Comparison of ENCODE assay signal across 1 cellular context in the genomic region with DNA sequence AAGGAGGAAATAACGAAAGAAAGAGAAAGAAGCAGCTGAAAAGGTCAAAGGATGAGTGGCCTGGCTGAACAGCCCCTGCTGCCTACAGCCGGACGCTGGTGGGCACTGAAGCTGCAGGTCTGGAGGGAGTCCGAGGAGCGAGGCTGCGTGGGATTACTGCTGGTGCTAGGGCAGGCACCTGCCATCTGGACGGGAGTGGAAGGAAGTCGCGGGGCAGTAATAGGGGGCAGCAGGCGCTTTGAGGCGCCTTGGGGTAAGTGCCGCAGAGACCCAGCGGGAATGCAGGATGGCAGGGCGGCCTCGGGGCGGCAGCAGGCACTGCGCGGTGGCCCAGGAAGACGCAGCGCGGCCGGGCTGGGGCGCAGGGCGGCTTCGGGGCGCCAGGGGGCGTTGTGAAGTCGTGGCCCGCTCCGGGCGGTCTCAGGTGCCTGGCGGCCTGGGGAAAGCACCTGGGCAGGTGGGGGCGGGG.
TF ChIP-seq lines count a peak whose summit lies in the region.

No MANE protein-coding gene starts in this region.

TF ChIP-seq in GM23338, 12 proteins besides CTCF, POLR2A, EP300 and RAD21 (continued from another document):
- TF ChIP-seq, protein P1, sequence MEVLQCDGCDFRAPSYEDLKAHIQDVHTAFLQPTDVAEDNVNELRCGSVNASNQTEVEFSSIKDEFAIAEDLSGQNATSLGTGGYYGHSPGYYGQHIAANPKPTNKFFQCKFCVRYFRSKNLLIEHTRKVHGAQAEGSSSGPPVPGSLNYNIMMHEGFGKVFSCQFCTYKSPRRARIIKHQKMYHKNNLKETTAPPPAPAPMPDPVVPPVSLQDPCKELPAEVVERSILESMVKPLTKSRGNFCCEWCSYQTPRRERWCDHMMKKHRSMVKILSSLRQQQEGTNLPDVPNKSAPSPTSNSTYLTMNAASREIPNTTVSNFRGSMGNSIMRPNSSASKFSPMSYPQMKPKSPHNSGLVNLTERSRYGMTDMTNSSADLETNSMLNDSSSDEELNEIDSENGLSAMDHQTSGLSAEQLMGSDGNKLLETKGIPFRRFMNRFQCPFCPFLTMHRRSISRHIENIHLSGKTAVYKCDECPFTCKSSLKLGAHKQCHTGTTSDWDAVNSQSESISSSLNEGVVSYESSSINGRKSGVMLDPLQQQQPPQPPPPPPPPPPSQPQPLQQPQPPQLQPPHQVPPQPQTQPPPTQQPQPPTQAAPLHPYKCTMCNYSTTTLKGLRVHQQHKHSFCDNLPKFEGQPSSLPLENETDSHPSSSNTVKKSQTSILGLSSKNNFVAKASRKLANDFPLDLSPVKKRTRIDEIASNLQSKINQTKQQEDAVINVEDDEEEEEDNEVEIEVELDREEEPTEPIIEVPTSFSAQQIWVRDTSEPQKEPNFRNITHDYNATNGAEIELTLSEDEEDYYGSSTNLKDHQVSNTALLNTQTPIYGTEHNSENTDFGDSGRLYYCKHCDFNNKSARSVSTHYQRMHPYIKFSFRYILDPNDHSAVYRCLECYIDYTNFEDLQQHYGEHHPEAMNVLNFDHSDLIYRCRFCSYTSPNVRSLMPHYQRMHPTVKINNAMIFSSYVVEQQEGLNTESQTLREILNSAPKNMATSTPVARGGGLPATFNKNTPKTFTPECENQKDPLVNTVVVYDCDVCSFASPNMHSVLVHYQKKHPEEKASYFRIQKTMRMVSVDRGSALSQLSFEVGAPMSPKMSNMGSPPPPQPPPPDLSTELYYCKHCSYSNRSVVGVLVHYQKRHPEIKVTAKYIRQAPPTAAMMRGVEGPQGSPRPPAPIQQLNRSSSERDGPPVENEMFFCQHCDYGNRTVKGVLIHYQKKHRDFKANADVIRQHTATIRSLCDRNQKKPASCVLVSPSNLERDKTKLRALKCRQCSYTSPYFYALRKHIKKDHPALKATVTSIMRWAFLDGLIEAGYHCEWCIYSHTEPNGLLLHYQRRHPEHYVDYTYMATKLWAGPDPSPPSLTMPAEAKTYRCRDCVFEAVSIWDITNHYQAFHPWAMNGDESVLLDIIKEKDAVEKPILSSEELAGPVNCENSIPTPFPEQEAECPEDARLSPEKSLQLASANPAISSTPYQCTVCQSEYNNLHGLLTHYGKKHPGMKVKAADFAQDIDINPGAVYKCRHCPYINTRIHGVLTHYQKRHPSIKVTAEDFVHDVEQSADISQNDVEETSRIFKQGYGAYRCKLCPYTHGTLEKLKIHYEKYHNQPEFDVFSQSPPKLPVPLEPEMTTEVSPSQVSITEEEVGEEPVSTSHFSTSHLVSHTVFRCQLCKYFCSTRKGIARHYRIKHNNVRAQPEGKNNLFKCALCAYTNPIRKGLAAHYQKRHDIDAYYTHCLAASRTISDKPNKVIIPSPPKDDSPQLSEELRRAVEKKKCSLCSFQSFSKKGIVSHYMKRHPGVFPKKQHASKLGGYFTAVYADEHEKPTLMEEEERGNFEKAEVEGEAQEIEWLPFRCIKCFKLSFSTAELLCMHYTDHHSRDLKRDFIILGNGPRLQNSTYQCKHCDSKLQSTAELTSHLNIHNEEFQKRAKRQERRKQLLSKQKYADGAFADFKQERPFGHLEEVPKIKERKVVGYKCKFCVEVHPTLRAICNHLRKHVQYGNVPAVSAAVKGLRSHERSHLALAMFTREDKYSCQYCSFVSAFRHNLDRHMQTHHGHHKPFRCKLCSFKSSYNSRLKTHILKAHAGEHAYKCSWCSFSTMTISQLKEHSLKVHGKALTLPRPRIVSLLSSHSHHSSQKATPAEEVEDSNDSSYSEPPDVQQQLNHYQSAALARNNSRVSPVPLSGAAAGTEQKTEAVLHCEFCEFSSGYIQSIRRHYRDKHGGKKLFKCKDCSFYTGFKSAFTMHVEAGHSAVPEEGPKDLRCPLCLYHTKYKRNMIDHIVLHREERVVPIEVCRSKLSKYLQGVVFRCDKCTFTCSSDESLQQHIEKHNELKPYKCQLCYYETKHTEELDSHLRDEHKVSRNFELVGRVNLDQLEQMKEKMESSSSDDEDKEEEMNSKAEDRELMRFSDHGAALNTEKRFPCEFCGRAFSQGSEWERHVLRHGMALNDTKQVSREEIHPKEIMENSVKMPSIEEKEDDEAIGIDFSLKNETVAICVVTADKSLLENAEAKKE (CRISPR knock-in tag; IDR thresholded peaks at IDR 0.05) = no peak
- TF ChIP-seq JUNB (IDR thresholded peaks at IDR 0.05; ENCODE audit: unreplicated experiment) = no peak
